2 cellular contexts compared by ENCODE assay signal in the genomic region with DNA sequence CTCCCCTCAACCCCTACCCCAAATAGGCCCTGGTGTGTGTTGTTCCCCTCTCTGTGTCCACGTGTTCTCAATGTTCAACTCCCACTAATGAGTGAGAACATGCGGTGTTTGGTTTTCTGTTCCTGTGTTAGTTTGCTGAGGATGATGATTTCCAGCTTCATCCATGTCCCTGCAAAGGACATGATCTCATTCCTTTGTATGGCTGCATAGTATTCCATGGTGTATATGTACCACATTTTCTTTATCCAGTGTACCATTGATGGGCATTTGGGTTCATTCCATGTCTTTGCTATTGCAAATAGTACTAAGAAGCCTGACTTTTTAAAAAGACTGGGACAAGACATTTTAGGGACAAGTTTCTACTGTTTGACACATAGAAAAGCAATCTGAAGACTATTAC. TPM values are rescaled to one million over a fixed set of nuclear protein-coding genes. Genes with fewer than 3 reads are reported as not detected.
"Had no signal": no experiment of that assay in that cellular context is flagged by ENCODE, and none has a peak within 500 bp of the region (broad histone marks: within the 10 kb centered on the region; RNA-seq: fewer than 3 reads in every experiment).

No MANE protein-coding gene starts in this region.

RNA-seq across cellular contexts. Expression of gene SEMA6D, which starts 20.8 kb away (rescaled TPM):
- total RNA-seq: HepG2, K562 had no signal
- polyA plus RNA-seq: HepG2, K562 had no signal
